1 cellular context compared by ENCODE assay signal in the genomic region with DNA sequence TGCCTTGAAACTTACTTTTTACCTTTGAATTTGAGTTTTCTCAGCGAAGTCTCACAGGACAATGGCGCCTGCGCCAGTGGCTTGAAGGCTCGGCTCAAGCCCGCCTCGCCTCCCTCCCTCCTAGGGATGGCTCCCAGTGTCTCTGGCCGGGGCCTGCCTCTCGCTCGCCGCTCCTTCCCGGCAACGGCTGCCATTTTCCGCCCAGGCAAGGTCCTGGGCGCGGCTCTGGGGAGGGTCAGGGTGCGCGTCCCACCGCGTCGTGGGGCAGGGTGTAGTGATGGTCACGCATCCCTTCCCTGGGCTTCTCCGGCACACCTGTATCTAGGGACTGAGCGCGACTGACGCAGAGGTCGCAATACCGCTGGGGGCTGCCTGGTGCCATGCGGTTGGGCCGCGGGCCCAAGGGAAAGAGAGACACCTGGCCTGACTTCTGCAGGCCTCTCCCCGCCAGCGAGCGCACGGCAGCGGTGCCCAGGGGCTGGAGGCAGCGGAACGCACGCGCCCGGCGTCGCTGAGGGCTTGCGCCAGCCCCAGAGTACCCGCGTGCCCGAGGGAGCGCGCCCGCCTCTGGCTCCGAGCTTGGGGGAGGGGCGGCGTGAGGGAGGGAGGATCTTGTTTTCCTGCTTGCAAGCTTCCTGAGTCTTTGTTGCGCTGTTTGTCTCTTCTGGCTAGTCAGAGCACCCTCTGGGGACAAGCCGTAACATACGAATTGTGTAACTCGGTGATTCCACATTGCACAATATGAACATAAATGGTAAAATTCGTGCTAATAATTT.
TF ChIP-seq lines count a peak whose summit lies in the region.

No MANE protein-coding gene starts in this region.

TF ChIP-seq in HepG2, 621 proteins besides CTCF, POLR2A, EP300 and RAD21 (continued from another document and continues in another):
- TF ChIP-seq, protein P1, sequence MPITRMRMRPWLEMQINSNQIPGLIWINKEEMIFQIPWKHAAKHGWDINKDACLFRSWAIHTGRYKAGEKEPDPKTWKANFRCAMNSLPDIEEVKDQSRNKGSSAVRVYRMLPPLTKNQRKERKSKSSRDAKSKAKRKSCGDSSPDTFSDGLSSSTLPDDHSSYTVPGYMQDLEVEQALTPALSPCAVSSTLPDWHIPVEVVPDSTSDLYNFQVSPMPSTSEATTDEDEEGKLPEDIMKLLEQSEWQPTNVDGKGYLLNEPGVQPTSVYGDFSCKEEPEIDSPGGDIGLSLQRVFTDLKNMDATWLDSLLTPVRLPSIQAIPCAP (CRISPR knock-in tag; IDR thresholded peaks at IDR 0.05; ENCODE audit: low read depth): no peak
- no peak for TF ChIP-seq SETDB1 (CRISPR knock-in tag; IDR thresholded peaks at IDR 0.05; ENCODE audit: borderline replicate concordance)
- no peak for TF ChIP-seq SIX4 (CRISPR knock-in tag; IDR thresholded peaks at IDR 0.05)
- peak; percentile 51; the same call in 1 of the 2 replicates for TF ChIP-seq FOXK1 (CRISPR knock-in tag; IDR thresholded peaks at IDR 0.05; ENCODE audit: borderline replicate concordance, low read depth)
- TF ChIP-seq ZNF777 (CRISPR knock-in tag; IDR thresholded peaks at IDR 0.05): peak; percentile 50; the same call in 1 of the 2 replicates
- TF ChIP-seq HOXA3 (CRISPR knock-in tag; IDR thresholded peaks at IDR 0.05): peak; percentile 69
- TF ChIP-seq ZBTB8A (CRISPR knock-in tag; IDR thresholded peaks at IDR 0.05; ENCODE audit: borderline replicate concordance, low read depth): no peak
- no peak for TF ChIP-seq DNMT1 (CRISPR knock-in tag; IDR thresholded peaks at IDR 0.05)
- TF ChIP-seq XRCC5 (optimal IDR thresholded peaks at IDR 0.05; ENCODE audit: low read length): peak; percentile 44
- no peak for TF ChIP-seq ZIK1 (CRISPR knock-in tag; IDR thresholded peaks at IDR 0.05; ENCODE audit: borderline replicate concordance, low read depth)
- TF ChIP-seq, protein P2, sequence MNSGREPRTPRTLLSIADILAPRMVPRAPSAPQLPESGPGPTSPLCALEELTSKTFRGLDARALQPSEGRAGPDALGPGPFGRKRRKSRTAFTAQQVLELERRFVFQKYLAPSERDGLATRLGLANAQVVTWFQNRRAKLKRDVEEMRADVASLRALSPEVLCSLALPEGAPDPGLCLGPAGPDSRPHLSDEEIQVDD (CRISPR knock-in tag; IDR thresholded peaks at IDR 0.05; ENCODE audit: borderline replicate concordance): no peak
- TF ChIP-seq, protein P3, sequence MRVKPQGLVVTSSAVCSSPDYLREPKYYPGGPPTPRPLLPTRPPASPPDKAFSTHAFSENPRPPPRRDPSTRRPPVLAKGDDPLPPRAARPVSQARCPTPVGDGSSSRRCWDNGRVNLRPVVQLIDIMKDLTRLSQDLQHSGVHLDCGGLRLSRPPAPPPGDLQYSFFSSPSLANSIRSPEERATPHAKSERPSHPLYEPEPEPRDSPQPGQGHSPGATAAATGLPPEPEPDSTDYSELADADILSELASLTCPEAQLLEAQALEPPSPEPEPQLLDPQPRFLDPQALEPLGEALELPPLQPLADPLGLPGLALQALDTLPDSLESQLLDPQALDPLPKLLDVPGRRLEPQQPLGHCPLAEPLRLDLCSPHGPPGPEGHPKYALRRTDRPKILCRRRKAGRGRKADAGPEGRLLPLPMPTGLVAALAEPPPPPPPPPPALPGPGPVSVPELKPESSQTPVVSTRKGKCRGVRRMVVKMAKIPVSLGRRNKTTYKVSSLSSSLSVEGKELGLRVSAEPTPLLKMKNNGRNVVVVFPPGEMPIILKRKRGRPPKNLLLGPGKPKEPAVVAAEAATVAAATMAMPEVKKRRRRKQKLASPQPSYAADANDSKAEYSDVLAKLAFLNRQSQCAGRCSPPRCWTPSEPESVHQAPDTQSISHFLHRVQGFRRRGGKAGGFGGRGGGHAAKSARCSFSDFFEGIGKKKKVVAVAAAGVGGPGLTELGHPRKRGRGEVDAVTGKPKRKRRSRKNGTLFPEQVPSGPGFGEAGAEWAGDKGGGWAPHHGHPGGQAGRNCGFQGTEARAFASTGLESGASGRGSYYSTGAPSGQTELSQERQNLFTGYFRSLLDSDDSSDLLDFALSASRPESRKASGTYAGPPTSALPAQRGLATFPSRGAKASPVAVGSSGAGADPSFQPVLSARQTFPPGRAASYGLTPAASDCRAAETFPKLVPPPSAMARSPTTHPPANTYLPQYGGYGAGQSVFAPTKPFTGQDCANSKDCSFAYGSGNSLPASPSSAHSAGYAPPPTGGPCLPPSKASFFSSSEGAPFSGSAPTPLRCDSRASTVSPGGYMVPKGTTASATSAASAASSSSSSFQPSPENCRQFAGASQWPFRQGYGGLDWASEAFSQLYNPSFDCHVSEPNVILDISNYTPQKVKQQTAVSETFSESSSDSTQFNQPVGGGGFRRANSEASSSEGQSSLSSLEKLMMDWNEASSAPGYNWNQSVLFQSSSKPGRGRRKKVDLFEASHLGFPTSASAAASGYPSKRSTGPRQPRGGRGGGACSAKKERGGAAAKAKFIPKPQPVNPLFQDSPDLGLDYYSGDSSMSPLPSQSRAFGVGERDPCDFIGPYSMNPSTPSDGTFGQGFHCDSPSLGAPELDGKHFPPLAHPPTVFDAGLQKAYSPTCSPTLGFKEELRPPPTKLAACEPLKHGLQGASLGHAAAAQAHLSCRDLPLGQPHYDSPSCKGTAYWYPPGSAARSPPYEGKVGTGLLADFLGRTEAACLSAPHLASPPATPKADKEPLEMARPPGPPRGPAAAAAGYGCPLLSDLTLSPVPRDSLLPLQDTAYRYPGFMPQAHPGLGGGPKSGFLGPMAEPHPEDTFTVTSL (CRISPR knock-in tag; IDR thresholded peaks at IDR 0.05; ENCODE audit: borderline replicate concordance): no peak
- TF ChIP-seq YY1 (IDR thresholded peaks at IDR 0.05; ENCODE audit: insufficient read depth, insufficient replicate concordance, low read depth, low read length): no peak
- TF ChIP-seq ZNF235 (CRISPR knock-in tag; IDR thresholded peaks at IDR 0.05; ENCODE audit: borderline replicate concordance): no peak
- no peak for TF ChIP-seq KMT2B (CRISPR knock-in tag; IDR thresholded peaks at IDR 0.05)
- peak; percentile 85 for TF ChIP-seq CEBPG (CRISPR knock-in tag; IDR thresholded peaks at IDR 0.05)
- TF ChIP-seq ZNF616 (CRISPR knock-in tag; IDR thresholded peaks at IDR 0.05; ENCODE audit: low read depth): 0 out of 2 replicates have a peak, but pooled peaks have one; percentile 52
- TF ChIP-seq ZKSCAN1 (IDR thresholded peaks at IDR 0.05; ENCODE audit: low read length): no peak
- TF ChIP-seq BCLAF1 (IDR thresholded peaks at IDR 0.05): no peak
- TF ChIP-seq ZNF740 (CRISPR knock-in tag; IDR thresholded peaks at IDR 0.05): no peak
- no peak for TF ChIP-seq HHEX (CRISPR knock-in tag; IDR thresholded peaks at IDR 0.05)
- TF ChIP-seq ZNF280D (CRISPR knock-in tag; IDR thresholded peaks at IDR 0.05): no peak
- TF ChIP-seq ZBTB4 (CRISPR knock-in tag; IDR thresholded peaks at IDR 0.05; ENCODE audit: borderline replicate concordance): peak; percentile 41; the same call in 1 of the 2 replicates
- TF ChIP-seq ZMYM3 (CRISPR knock-in tag; IDR thresholded peaks at IDR 0.05): no peak
- TF ChIP-seq NFE2L1 (CRISPR knock-in tag; IDR thresholded peaks at IDR 0.05; ENCODE audit: borderline replicate concordance): no peak
- peak; percentile 59 for TF ChIP-seq MEIS2 (CRISPR knock-in tag; IDR thresholded peaks at IDR 0.05)
- no peak for TF ChIP-seq ZNF879 (CRISPR knock-in tag; IDR thresholded peaks at IDR 0.05)
- no peak for TF ChIP-seq AKAP8 (CRISPR knock-in tag; IDR thresholded peaks at IDR 0.05)
- TF ChIP-seq ZNF687 (CRISPR knock-in tag; IDR thresholded peaks at IDR 0.05): peak; percentile 92
- no peak for TF ChIP-seq ZNF674 (CRISPR knock-in tag; IDR thresholded peaks at IDR 0.05; ENCODE audit: low read depth)
- TF ChIP-seq HES4 (CRISPR knock-in tag; IDR thresholded peaks at IDR 0.05; ENCODE audit: borderline replicate concordance): no peak
- TF ChIP-seq SNAPC2 (CRISPR knock-in tag; IDR thresholded peaks at IDR 0.05): no peak
